8 cellular contexts compared by ENCODE assay signal in the genomic region with DNA sequence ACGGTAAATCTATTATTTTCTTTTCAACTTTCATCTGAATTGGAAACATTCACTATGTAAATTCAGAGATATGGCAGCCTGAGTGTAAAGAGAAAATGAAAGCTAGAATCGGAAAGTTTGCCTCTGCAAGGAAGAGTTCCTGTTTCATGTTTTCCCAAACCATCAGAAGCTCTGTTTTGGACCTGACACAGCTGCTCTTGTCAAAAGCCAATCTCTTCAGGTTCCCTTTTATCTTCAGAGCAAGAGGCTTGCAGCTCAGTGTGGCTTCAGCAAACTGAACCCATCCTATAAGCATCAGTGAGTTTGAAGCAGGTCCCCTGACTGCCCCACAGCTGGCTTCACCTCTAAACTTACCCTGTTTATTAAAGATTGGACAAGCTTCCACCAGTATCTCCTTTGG.
DNase-seq lines count a peak whose midpoint lies in the region; ATAC-seq and TF ChIP-seq lines count a peak whose summit lies in the region.

No MANE protein-coding gene starts in this region.

- peak overlapping the region in 3 of 4 donors; percentile 21 to 27 (median 25) for H3K4me3 ChIP-seq in stomach

- DNase-seq in activated CD4-positive, alpha-beta memory T cell treated with anti-CD3 and anti-CD28 coated beads, Interleukin-2, amount 10 ng/mL, durations not matched to agents 7 days and 5 days, result no peak
- DNase-seq in activated CD4-positive, alpha-beta memory T cell treated with anti-CD3 and anti-CD28 coated beads for 36 hours, result no peak
- DNase-seq in WTC11 (ENCODE audit: low spot score) (no peak), stomach (no peak), RKO (ENCODE audit: low spot score) (no peak)
- DNase-seq in activated T-cell treated with anti-CD3 and anti-CD28 coated beads, Interleukin-2, amount 50 U/mL, for 24 hours, result no peak
- DNase-seq in effector CD8-positive, alpha-beta T cell (lab: John Stamatoyannopoulos, UW), result no peak

- TF ChIP-seq CTCF in WTC11 (IDR thresholded peaks at IDR 0.05), result no peak
- TF ChIP-seq CTCF in stomach (IDR thresholded peaks at IDR 0.05), result no peak

- no peaks in the 10 kb centered on the region for H3K36me3 Mint-ChIP-seq in activated CD4-positive, alpha-beta memory T cell treated with anti-CD3 and anti-CD28 coated beads, Interleukin-2, amount 10 ng/mL, durations not matched to agents 7 days and 5 days (ENCODE audit: low read depth)
- H3K36me3 Mint-ChIP-seq in activated CD4-positive, alpha-beta memory T cell treated with anti-CD3 and anti-CD28 coated beads for 36 hours, result no peaks in the 10 kb centered on the region
- no peaks in the 10 kb centered on the region for H3K36me3 Mint-ChIP-seq in WTC11
- H3K36me3 Mint-ChIP-seq in activated T-cell treated with anti-CD3 and anti-CD28 coated beads, Interleukin-2, amount 50 U/mL, for 24 hours (ENCODE audit: low read depth), result no peaks in the 10 kb centered on the region

- no peaks in the 10 kb centered on the region for H3K27me3 ChIP-seq in stomach

- ATAC-seq in HG03025 (IDR thresholded peaks at IDR 0.05; ENCODE audit: low FRiP score, unreplicated experiment) (peak; percentile 95), WTC11 (0 out of 2 replicates have a peak, but pooled peaks have one; percentile 38)

- H3K9me3 Mint-ChIP-seq in activated CD4-positive, alpha-beta memory T cell treated with anti-CD3 and anti-CD28 coated beads, Interleukin-2, amount 10 ng/mL, durations not matched to agents 7 days and 5 days, result peaks cover 7% of the 10 kb centered on the region
- H3K9me3 Mint-ChIP-seq in activated CD4-positive, alpha-beta memory T cell treated with anti-CD3 and anti-CD28 coated beads for 36 hours, result peaks cover 8% of the 10 kb centered on the region
- no peaks in the 10 kb centered on the region for H3K9me3 Mint-ChIP-seq in WTC11
- peaks cover 3% of the 10 kb centered on the region for H3K9me3 Mint-ChIP-seq in activated T-cell treated with anti-CD3 and anti-CD28 coated beads, Interleukin-2, amount 50 U/mL, for 24 hours

- peak overlapping the region; percentile 22 for H3K4me3 Mint-ChIP-seq in activated CD4-positive, alpha-beta memory T cell treated with anti-CD3 and anti-CD28 coated beads, Interleukin-2, amount 10 ng/mL, durations not matched to agents 7 days and 5 days
- H3K4me3 Mint-ChIP-seq in activated CD4-positive, alpha-beta memory T cell treated with anti-CD3 and anti-CD28 coated beads for 36 hours, result no peak overlapping the region
- H3K4me3 Mint-ChIP-seq in WTC11, result no peak overlapping the region
- no peak overlapping the region for H3K4me3 Mint-ChIP-seq in activated T-cell treated with anti-CD3 and anti-CD28 coated beads, Interleukin-2, amount 50 U/mL, for 24 hours

- 9 to 29% (median 24%) methylated on average over 2 of the region's 2 CpGs for WGBS in stomach, 5 donors

- POLR2A ChIA-PET in activated CD4-positive, alpha-beta memory T cell treated with anti-CD3 and anti-CD28 coated beads, Interleukin-2, amount 10 ng/mL, durations not matched to agents 7 days and 5 days (lab: Charles Lee), result no interaction called here
- POLR2A ChIA-PET in activated CD4-positive, alpha-beta memory T cell treated with anti-CD3 and anti-CD28 coated beads for 36 hours (lab: Charles Lee), result no interaction called here
- POLR2A ChIA-PET in WTC11 (lab: Charles Lee), result no interaction called here

- no peaks in the 10 kb centered on the region for H3K27me3 Mint-ChIP-seq in activated CD4-positive, alpha-beta memory T cell treated with anti-CD3 and anti-CD28 coated beads, Interleukin-2, amount 10 ng/mL, durations not matched to agents 7 days and 5 days
- H3K27me3 Mint-ChIP-seq in activated CD4-positive, alpha-beta memory T cell treated with anti-CD3 and anti-CD28 coated beads for 36 hours, result no peaks in the 10 kb centered on the region
- no peaks in the 10 kb centered on the region for H3K27me3 Mint-ChIP-seq in WTC11 (ENCODE audit: low read depth)
- H3K27me3 Mint-ChIP-seq in activated T-cell treated with anti-CD3 and anti-CD28 coated beads, Interleukin-2, amount 50 U/mL, for 24 hours, result no peaks in the 10 kb centered on the region

- no peak for TF ChIP-seq EP300 in stomach (IDR thresholded peaks at IDR 0.05)

- H3K9me3 ChIP-seq in stomach, result no peaks in the 10 kb centered on the region

- no peaks in the 10 kb centered on the region for H3K4me1 ChIP-seq in stomach

- no peak overlapping the region for H3K27ac Mint-ChIP-seq in activated CD4-positive, alpha-beta memory T cell treated with anti-CD3 and anti-CD28 coated beads, Interleukin-2, amount 10 ng/mL, durations not matched to agents 7 days and 5 days
- no peak overlapping the region for H3K27ac Mint-ChIP-seq in activated CD4-positive, alpha-beta memory T cell treated with anti-CD3 and anti-CD28 coated beads for 36 hours
- no peak overlapping the region for H3K27ac Mint-ChIP-seq in WTC11
- no peak overlapping the region for H3K27ac Mint-ChIP-seq in activated T-cell treated with anti-CD3 and anti-CD28 coated beads, Interleukin-2, amount 50 U/mL, for 24 hours

- peaks cover 2% of the 10 kb centered on the region for H3K4me1 Mint-ChIP-seq in activated CD4-positive, alpha-beta memory T cell treated with anti-CD3 and anti-CD28 coated beads, Interleukin-2, amount 10 ng/mL, durations not matched to agents 7 days and 5 days
- H3K4me1 Mint-ChIP-seq in activated CD4-positive, alpha-beta memory T cell treated with anti-CD3 and anti-CD28 coated beads for 36 hours (ENCODE audit: low read depth), result no peaks in the 10 kb centered on the region
- H3K4me1 Mint-ChIP-seq in WTC11, result peaks cover 12% of the 10 kb centered on the region
- H3K4me1 Mint-ChIP-seq in activated T-cell treated with anti-CD3 and anti-CD28 coated beads, Interleukin-2, amount 50 U/mL, for 24 hours (ENCODE audit: low read depth), result peaks cover 5% of the 10 kb centered on the region

- CTCF ChIA-PET in activated CD4-positive, alpha-beta memory T cell treated with anti-CD3 and anti-CD28 coated beads, Interleukin-2, amount 10 ng/mL, durations not matched to agents 7 days and 5 days (lab: Charles Lee), result no interaction called here
- CTCF ChIA-PET in activated CD4-positive, alpha-beta memory T cell treated with anti-CD3 and anti-CD28 coated beads for 36 hours (lab: Charles Lee), result no interaction called here
- CTCF ChIA-PET in WTC11 (lab: Charles Lee), result interaction anchor here (1.2 kb wide), 1 partner anchor 434 kb away, joined by 4 read pairs; no protein-coding TSS in a partner anchor

- no peaks in the 10 kb centered on the region for H3K36me3 ChIP-seq in stomach

- H3K27ac ChIP-seq in stomach, result peak overlapping the region in 1 of 5 donors; percentile 24

- TF ChIP-seq POLR2A in stomach (IDR thresholded peaks at IDR 0.05), result no peak

- intact Hi-C loops in activated CD4-positive, alpha-beta memory T cell treated with anti-CD3 and anti-CD28 coated beads for 36 hours (cut with micrococcal nuclease), result no loop called here
- intact Hi-C loops in stomach (cut with DNase I; ENCODE audit: low total_unique reads), result no loop called here

TF ChIP-seq in WTC11, 78 proteins besides CTCF, POLR2A, EP300 and RAD21 (continues in another document):
- TF ChIP-seq ZNF232 (CRISPR knock-in tag; IDR thresholded peaks at IDR 0.05) (no peak), TEAD4 (CRISPR knock-in tag; IDR thresholded peaks at IDR 0.05) (no peak), ELF4 (CRISPR knock-in tag; IDR thresholded peaks at IDR 0.05; ENCODE audit: low read depth) (no peak), MYBL2 (CRISPR knock-in tag; IDR thresholded peaks at IDR 0.05) (no peak), KAT7 (CRISPR knock-in tag; IDR thresholded peaks at IDR 0.05; ENCODE audit: borderline replicate concordance) (no peak)
- TF ChIP-seq, protein P1, sequence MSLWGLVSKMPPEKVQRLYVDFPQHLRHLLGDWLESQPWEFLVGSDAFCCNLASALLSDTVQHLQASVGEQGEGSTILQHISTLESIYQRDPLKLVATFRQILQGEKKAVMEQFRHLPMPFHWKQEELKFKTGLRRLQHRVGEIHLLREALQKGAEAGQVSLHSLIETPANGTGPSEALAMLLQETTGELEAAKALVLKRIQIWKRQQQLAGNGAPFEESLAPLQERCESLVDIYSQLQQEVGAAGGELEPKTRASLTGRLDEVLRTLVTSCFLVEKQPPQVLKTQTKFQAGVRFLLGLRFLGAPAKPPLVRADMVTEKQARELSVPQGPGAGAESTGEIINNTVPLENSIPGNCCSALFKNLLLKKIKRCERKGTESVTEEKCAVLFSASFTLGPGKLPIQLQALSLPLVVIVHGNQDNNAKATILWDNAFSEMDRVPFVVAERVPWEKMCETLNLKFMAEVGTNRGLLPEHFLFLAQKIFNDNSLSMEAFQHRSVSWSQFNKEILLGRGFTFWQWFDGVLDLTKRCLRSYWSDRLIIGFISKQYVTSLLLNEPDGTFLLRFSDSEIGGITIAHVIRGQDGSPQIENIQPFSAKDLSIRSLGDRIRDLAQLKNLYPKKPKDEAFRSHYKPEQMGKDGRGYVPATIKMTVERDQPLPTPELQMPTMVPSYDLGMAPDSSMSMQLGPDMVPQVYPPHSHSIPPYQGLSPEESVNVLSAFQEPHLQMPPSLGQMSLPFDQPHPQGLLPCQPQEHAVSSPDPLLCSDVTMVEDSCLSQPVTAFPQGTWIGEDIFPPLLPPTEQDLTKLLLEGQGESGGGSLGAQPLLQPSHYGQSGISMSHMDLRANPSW (CRISPR knock-in tag; conservative IDR thresholded peaks at IDR 0.05; ENCODE audit: low read depth), result no peak
- TF ChIP-seq, protein P2, sequence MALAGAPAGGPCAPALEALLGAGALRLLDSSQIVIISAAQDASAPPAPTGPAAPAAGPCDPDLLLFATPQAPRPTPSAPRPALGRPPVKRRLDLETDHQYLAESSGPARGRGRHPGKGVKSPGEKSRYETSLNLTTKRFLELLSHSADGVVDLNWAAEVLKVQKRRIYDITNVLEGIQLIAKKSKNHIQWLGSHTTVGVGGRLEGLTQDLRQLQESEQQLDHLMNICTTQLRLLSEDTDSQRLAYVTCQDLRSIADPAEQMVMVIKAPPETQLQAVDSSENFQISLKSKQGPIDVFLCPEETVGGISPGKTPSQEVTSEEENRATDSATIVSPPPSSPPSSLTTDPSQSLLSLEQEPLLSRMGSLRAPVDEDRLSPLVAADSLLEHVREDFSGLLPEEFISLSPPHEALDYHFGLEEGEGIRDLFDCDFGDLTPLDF (CRISPR knock-in tag; IDR thresholded peaks at IDR 0.05), result no peak
- TF ChIP-seq, protein P3, sequence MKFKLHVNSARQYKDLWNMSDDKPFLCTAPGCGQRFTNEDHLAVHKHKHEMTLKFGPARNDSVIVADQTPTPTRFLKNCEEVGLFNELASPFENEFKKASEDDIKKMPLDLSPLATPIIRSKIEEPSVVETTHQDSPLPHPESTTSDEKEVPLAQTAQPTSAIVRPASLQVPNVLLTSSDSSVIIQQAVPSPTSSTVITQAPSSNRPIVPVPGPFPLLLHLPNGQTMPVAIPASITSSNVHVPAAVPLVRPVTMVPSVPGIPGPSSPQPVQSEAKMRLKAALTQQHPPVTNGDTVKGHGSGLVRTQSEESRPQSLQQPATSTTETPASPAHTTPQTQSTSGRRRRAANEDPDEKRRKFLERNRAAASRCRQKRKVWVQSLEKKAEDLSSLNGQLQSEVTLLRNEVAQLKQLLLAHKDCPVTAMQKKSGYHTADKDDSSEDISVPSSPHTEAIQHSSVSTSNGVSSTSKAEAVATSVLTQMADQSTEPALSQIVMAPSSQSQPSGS (CRISPR knock-in tag; IDR thresholded peaks at IDR 0.05; ENCODE audit: borderline replicate concordance, low read depth), result no peak
